9 cellular contexts compared by ENCODE assay signal in the genomic region with DNA sequence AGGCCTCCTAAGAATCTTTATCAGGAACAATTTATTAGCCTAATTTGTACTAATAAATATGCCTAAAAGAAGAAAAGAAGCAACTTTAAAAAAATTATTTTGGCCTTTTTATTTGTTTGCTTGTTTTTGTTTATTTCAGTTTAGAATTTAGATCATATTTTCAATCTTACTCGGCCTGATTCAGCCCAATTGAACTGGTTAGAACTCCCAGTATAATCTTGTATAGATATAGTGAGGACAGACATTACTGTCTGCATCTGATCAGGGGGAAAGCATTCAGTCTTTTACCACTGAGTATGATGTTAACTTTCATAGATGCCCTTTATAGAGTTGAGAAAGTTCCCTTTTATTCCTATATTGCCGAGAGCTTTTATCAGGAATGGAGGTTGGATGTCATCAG. TPM values are rescaled to one million over a fixed set of nuclear protein-coding genes. Genes with fewer than 3 reads are reported as not detected.
"Had no signal": no experiment of that assay in that cellular context is flagged by ENCODE, and none has a peak within 500 bp of the region (broad histone marks: within the 10 kb centered on the region; RNA-seq: fewer than 3 reads in every experiment).

No MANE protein-coding gene starts in this region.

- H3K4me2 ChIP-seq: GM23338 had no signal

- H3K4me3 Mint-ChIP-seq: GM23338, H9 had no signal

- H3K9me3 Mint-ChIP-seq: H9 had no signal

- ATAC-seq: GM23338, K562 had no signal

- H3K4me3 ChIP-seq: GM23338, K562 had no signal

- H2AFZ ChIP-seq: GM23338 had no signal

- H3K27ac Mint-ChIP-seq: GM23338, H9 had no signal

- FAIRE-seq: H1, H54, HTR-8/SVneo, K562 had no signal

- DNase-seq: H9, HCEC 1CT, IMR-90 had no signal

- H3K4me1 Mint-ChIP-seq: GM23338, H9 had no signal

RNA-seq across cellular contexts. Expression of gene CSTA, which starts 56.0 kb away (rescaled TPM):
- total RNA-seq: GM23338, H1, H9, HT-29, IMR-90 had no signal
- polyA plus RNA-seq: H1 had no signal
